In genomic region chr6:141484726-141485125, GRCh38 we compare ENCODE assay signal across 8 cellular contexts.
DNase-seq lines count a peak whose midpoint lies in the region; ATAC-seq and TF ChIP-seq lines count a peak whose summit lies in the region.

No MANE protein-coding gene starts in this region.

- H3K9me3 ChIP-seq in MM.1S (replicated peaks; ENCODE audit: insufficient read depth, low read length) (no peaks in the 10 kb centered on the region), adipocyte (ENCODE audit: control insufficient read depth, low read length) (peaks cover 4% of the 10 kb centered on the region)

- H3K9me2 ChIP-seq in MM.1S (replicated peaks; ENCODE audit: insufficient read depth, low read length): no peaks in the 10 kb centered on the region

- H3K36me3 ChIP-seq in MM.1S (replicated peaks; ENCODE audit: insufficient read depth, low read length): no peaks in the 10 kb centered on the region
- H3K36me3 ChIP-seq in adipocyte (ENCODE audit: control insufficient read depth, insufficient read depth, low read length, severe bottlenecking): no peaks in the 10 kb centered on the region

- peak overlapping the region; percentile 13; the same call in 1 of the 2 replicates for H2AFZ ChIP-seq in MM.1S (ENCODE audit: low read length)

- no peaks in the 10 kb centered on the region for H3K27me3 Mint-ChIP-seq in activated T-cell treated with anti-CD3 and anti-CD28 coated beads, Interleukin-2, amount 50 U/mL, for 4 hours (ENCODE audit: low read depth)
- H3K27me3 Mint-ChIP-seq in stimulated activated naive CD8-positive, alpha-beta T cell treated with anti-CD3 and anti-CD28 coated beads, Interleukin-15, amount 100 ng/mL, for 72 hours: no peaks in the 10 kb centered on the region

- H3K36me3 Mint-ChIP-seq in activated T-cell treated with anti-CD3 and anti-CD28 coated beads, Interleukin-2, amount 50 U/mL, for 4 hours (ENCODE audit: insufficient read depth): no peaks in the 10 kb centered on the region

- no peaks in the 10 kb centered on the region for H3K27me3 ChIP-seq in MM.1S (replicated peaks; ENCODE audit: insufficient read depth, low read length)
- H3K27me3 ChIP-seq in adipocyte (replicated peaks; ENCODE audit: control insufficient read depth, insufficient read depth, low read length): no peaks in the 10 kb centered on the region

- H3K4me1 ChIP-seq in MM.1S (ENCODE audit: low read length) (peaks cover 28% of the 10 kb centered on the region), adipocyte (ENCODE audit: control insufficient read depth, insufficient read depth, low read length) (peaks cover 23% of the 10 kb centered on the region)

- no peaks in the 10 kb centered on the region for H4K20me1 ChIP-seq in MM.1S (ENCODE audit: insufficient read depth, low read length)

- peak overlapping the region; percentile 12; the same call in 1 of the 2 replicates for H3K4me3 ChIP-seq in MM.1S (ENCODE audit: low read length)
- no peak overlapping the region for H3K4me3 ChIP-seq in adipocyte (ENCODE audit: low read length)

- H3K79me2 ChIP-seq in MM.1S (ENCODE audit: low read length): no peaks in the 10 kb centered on the region

- H3K9ac ChIP-seq in MM.1S (ENCODE audit: low read length) (peak overlapping the region; percentile 12; the same call in 1 of the 2 replicates), adipocyte (ENCODE audit: low read length) (peak overlapping the region; percentile 39)

- peak; percentile 47 to 51 for ATAC-seq in activated T-cell treated with anti-CD3 and anti-CD28 coated beads, Interleukin-2, amount 50 U/mL, for 4 hours
- ATAC-seq in HG02588 (IDR thresholded peaks at IDR 0.05; ENCODE audit: unreplicated experiment): peak; percentile 76
- ATAC-seq in stimulated activated naive CD8-positive, alpha-beta T cell treated with anti-CD3 and anti-CD28 coated beads, Interleukin-15, amount 100 ng/mL, for 72 hours: peak; percentile 78

- H3K4me3 Mint-ChIP-seq in activated T-cell treated with anti-CD3 and anti-CD28 coated beads, Interleukin-2, amount 50 U/mL, for 4 hours: peak overlapping the region; percentile 26
- peak overlapping the region in 1 of 2 donors; percentile 57 for H3K4me3 Mint-ChIP-seq in stimulated activated naive CD8-positive, alpha-beta T cell treated with anti-CD3 and anti-CD28 coated beads, Interleukin-15, amount 100 ng/mL, for 72 hours

- no peaks in the 10 kb centered on the region for H3K9me3 Mint-ChIP-seq in activated T-cell treated with anti-CD3 and anti-CD28 coated beads, Interleukin-2, amount 50 U/mL, for 4 hours
- H3K9me3 Mint-ChIP-seq in stimulated activated naive CD8-positive, alpha-beta T cell treated with anti-CD3 and anti-CD28 coated beads, Interleukin-15, amount 100 ng/mL, for 72 hours: no peaks in the 10 kb centered on the region

- TF ChIP-seq CTCF in MM.1S (IDR thresholded peaks at IDR 0.05; ENCODE audit: low read length): no peak

- H3F3A ChIP-seq in MM.1S (ENCODE audit: insufficient read depth, low read length): peaks cover 23% of the 10 kb centered on the region

- peak overlapping the region; percentile 59 to 84 for H3K27ac Mint-ChIP-seq in stimulated activated naive CD8-positive, alpha-beta T cell treated with anti-CD3 and anti-CD28 coated beads, Interleukin-15, amount 100 ng/mL, for 72 hours

- peak overlapping the region; percentile 92 for H3K27ac ChIP-seq in MM.1S (ENCODE audit: low read length)

- peaks cover 46% of the 10 kb centered on the region for H3K4me1 Mint-ChIP-seq in activated T-cell treated with anti-CD3 and anti-CD28 coated beads, Interleukin-2, amount 50 U/mL, for 4 hours (ENCODE audit: low read depth)
- H3K4me1 Mint-ChIP-seq in stimulated activated naive CD8-positive, alpha-beta T cell treated with anti-CD3 and anti-CD28 coated beads, Interleukin-15, amount 100 ng/mL, for 72 hours: peaks cover 31% of the 10 kb centered on the region

- peak overlapping the region; percentile 19; the same call in 1 of the 2 replicates for H3K4me2 ChIP-seq in MM.1S (ENCODE audit: low read depth, low read length)

- no peak for DNase-seq in activated T-cell treated with anti-CD3 and anti-CD28 coated beads, Interleukin-2, amount 50 U/mL, for 4 hours
- no peak for DNase-seq in activated T-cell treated with anti-CD3 and anti-CD28 coated beads, Interleukin-2, amount 50 U/mL, for 1 hour
- peak; percentile 86 for DNase-seq in MM.1S
- no peak for DNase-seq in adipocyte (ENCODE audit: low read depth)
- DNase-seq in stimulated activated naive CD8-positive, alpha-beta T cell treated with anti-CD3 and anti-CD28 coated beads, Interleukin-15, amount 100 ng/mL, for 72 hours: peak; percentile 20 to 44
- no peak for DNase-seq in SHP77 treated with DMSO at 0.1 percent for 48 hours (lab: John Stamatoyannopoulos, UW)
- no peak for DNase-seq in T-helper 9 cell

Comparison
In these comparisons a context has a peak if more than half of its experiments do, and no peak if none do; other contexts are left out.
1. DNase-seq: peak in MM.1S (single experiment) and stimulated activated naive CD8-positive, alpha-beta T cell treated with anti-CD3 and anti-CD28 coated beads, Interleukin-15, amount 100 ng/mL, for 72 hours (2 of 2); none in activated T-cell treated with anti-CD3 and anti-CD28 coated beads, Interleukin-2, amount 50 U/mL, for 4 hours (single experiment), activated T-cell treated with anti-CD3 and anti-CD28 coated beads, Interleukin-2, amount 50 U/mL, for 1 hour (single experiment), adipocyte (single experiment), SHP77 treated with DMSO at 0.1 percent for 48 hours (single experiment) and T-helper 9 cell (single experiment).
2. Peak in every context shown above with its lines, with median percentiles within 50 percentile points of each other: ATAC-seq.